ENCODE assay signal across 13 cellular contexts in the genomic region with DNA sequence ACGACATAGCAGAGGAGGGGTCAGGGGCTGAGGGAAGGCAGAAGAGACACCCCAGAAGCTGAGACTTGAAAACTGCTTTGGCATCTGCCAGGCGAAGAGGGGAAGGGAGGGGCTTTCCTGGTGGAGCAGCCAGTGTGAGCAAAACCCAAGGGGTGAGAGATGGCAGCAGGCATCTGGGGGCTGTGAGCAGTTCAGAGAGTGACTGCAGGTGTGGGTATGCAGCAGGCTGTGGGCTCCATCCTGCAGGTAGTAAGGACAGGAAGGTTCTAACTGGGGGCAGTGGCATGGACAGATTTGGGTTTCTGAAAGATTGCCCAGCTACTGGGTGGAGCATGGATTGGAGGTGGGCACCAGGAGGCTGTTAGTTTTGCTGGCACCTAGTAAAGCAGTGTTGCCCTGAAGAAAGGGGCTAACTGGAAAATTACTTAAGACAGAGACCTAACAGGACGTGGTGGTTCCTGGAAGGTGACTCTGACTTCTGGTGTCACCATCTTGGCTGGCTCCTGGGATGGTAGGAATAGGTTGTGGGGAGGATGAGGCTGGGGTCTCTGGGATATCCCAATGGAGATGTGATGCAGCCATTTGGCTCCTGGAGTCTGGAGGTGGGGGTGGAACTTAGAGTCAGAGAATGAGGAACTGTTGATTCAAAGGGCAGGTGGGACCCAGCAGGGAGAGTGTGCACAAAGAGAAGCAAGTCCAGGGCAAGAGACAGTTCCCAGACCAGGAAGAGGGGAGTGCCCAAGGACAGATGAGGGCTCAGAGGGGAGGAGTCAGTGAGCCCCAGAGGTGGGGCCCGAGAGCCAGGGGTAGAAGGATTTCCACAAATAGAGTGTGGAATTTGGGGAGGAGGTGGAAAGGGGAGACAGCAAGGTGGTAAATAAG. TPM values are rescaled to one million over a fixed set of nuclear protein-coding genes. Genes with fewer than 3 reads are reported as not detected.
DNase-seq lines count a peak whose midpoint lies in the region; ATAC-seq and TF ChIP-seq lines count a peak whose summit lies in the region.
"Had no signal": no experiment of that assay in that cellular context is flagged by ENCODE, and none has a peak within 500 bp of the region (broad histone marks: within the 10 kb centered on the region; RNA-seq: fewer than 3 reads in every experiment).

No MANE protein-coding gene starts in this region.

- H3K4me1 Mint-ChIP-seq in activated CD4-positive, alpha-beta memory T cell treated with anti-CD3 and anti-CD28 coated beads, Interleukin-2, amount 10 ng/mL, durations not matched to agents 7 days and 5 days, result peaks cover 33% of the 10 kb centered on the region
- H3K4me1 Mint-ChIP-seq in Calu3 (ENCODE audit: low read depth, unreplicated experiment), result peaks cover 8% of the 10 kb centered on the region

- H4K20me1 ChIP-seq in BLaER1, result peaks cover 12% of the 10 kb centered on the region

- H3K9me3 Mint-ChIP-seq in activated CD4-positive, alpha-beta memory T cell treated with anti-CD3 and anti-CD28 coated beads, Interleukin-2, amount 10 ng/mL, durations not matched to agents 7 days and 5 days, result no peaks in the 10 kb centered on the region
- no peaks in the 10 kb centered on the region for H3K9me3 Mint-ChIP-seq in Calu3 (ENCODE audit: low read depth, unreplicated experiment)

- no TSS peak for BruUV-seq in Calu3 (replicated peaks; lab: Mats Ljungman, UMichigan)

- H3K36me3 Mint-ChIP-seq in activated CD4-positive, alpha-beta memory T cell treated with anti-CD3 and anti-CD28 coated beads, Interleukin-2, amount 10 ng/mL, durations not matched to agents 7 days and 5 days (ENCODE audit: low read depth), result peaks cover 36% of the 10 kb centered on the region
- H3K36me3 Mint-ChIP-seq in Calu3 (ENCODE audit: insufficient read depth, unreplicated experiment), result peaks cover 4% of the 10 kb centered on the region

- DNase-seq in GM20000 (ENCODE audit: low spot score) (peak; percentile 1), mucosa of descending colon (peak in 2 of 3 donors; percentile 35 to 52), T1000 (lab: John Stamatoyannopoulos, UW) (no peak), NCI-H187 treated with DMSO at 0.1 percent for 48 hours (lab: John Stamatoyannopoulos, UW) (no peak), Calu3 (no peak)
- no peak for DNase-seq in activated CD4-positive, alpha-beta memory T cell treated with anti-CD3 and anti-CD28 coated beads, Interleukin-2, amount 10 ng/mL, durations not matched to agents 7 days and 5 days
- DNase-seq in stimulated activated naive CD4-positive, alpha-beta T cell (lab: John Stamatoyannopoulos, UW), result no peak
- DNase-seq: body of pancreas; C1 segment of cervical spinal cord; NCI-H2107; stimulated activated CD4-positive, alpha-beta T cell treated with anti-CD3 and anti-CD28 coated beads, Interleukin-4, amount 100 ng/mL, for 24 hours; SW 1271 had no signal

- H3K27me3 Mint-ChIP-seq in activated CD4-positive, alpha-beta memory T cell treated with anti-CD3 and anti-CD28 coated beads, Interleukin-2, amount 10 ng/mL, durations not matched to agents 7 days and 5 days, result no peaks in the 10 kb centered on the region
- no peaks in the 10 kb centered on the region for H3K27me3 Mint-ChIP-seq in Calu3 (ENCODE audit: unreplicated experiment)

- peak; percentile 72 for ATAC-seq in mucosa of descending colon
- ATAC-seq: body of pancreas had no signal

- H3K27ac ChIP-seq in BLaER1, result peak overlapping the region; percentile 21; the same call in 1 of the 2 replicates
- H3K27ac ChIP-seq: body of pancreas had no signal

- H3K27ac Mint-ChIP-seq in activated CD4-positive, alpha-beta memory T cell treated with anti-CD3 and anti-CD28 coated beads, Interleukin-2, amount 10 ng/mL, durations not matched to agents 7 days and 5 days, result peak overlapping the region; percentile 71
- no peak overlapping the region for H3K27ac Mint-ChIP-seq in Calu3 (ENCODE audit: unreplicated experiment)

- 0 out of 2 replicates have a peak overlapping the region, but pooled peaks have one; percentile 20 for H3K9ac ChIP-seq in BLaER1

- TF ChIP-seq CTCF in GM20000 (IDR thresholded peaks at IDR 0.05; ENCODE audit: extremely low read depth, missing control alignments), result no peak
- no peak for TF ChIP-seq CTCF in mucosa of descending colon (IDR thresholded peaks at IDR 0.05)
- no peak for TF ChIP-seq CTCF in Calu3 (IDR thresholded peaks at IDR 0.05; ENCODE audit: unreplicated experiment)

- intact Hi-C loops in mucosa of descending colon (cut with DNase I, micrococcal nuclease), result no loop called here
- intact Hi-C loops in Calu3 (cut with micrococcal nuclease; ENCODE audit: unreplicated experiment), result no loop called here

- peak overlapping the region; percentile 22; the same call in 1 of the 2 replicates for H3K4me2 ChIP-seq in BLaER1

- H3K4me1 ChIP-seq in BLaER1 (peaks cover 28% of the 10 kb centered on the region), mucosa of descending colon (ENCODE audit: low read depth) (peaks cover 9% of the 10 kb centered on the region)
- H3K4me1 ChIP-seq: body of pancreas had no signal

- H3K4me3 ChIP-seq in BLaER1 (no peak overlapping the region), mucosa of descending colon (no peak overlapping the region)
- H3K4me3 ChIP-seq: body of pancreas had no signal

- POLR2A ChIA-PET in activated CD4-positive, alpha-beta memory T cell treated with anti-CD3 and anti-CD28 coated beads, Interleukin-2, amount 10 ng/mL, durations not matched to agents 7 days and 5 days (lab: Charles Lee), result interaction anchor here (2.1 kb wide), 1 partner anchor 19 kb away, joined by 8 read pairs; no protein-coding TSS in a partner anchor

- H3K9me3 ChIP-seq in BLaER1 (no peaks in the 10 kb centered on the region), mucosa of descending colon (no peaks in the 10 kb centered on the region)
- H3K9me3 ChIP-seq: body of pancreas had no signal

- H3K4me3 Mint-ChIP-seq in activated CD4-positive, alpha-beta memory T cell treated with anti-CD3 and anti-CD28 coated beads, Interleukin-2, amount 10 ng/mL, durations not matched to agents 7 days and 5 days, result no peak overlapping the region
- H3K4me3 Mint-ChIP-seq in Calu3 (ENCODE audit: low read depth, unreplicated experiment), result no peak overlapping the region

- H3K27me3 ChIP-seq in BLaER1, result no peaks in the 10 kb centered on the region
- H3K27me3 ChIP-seq: body of pancreas had no signal

- CTCF ChIA-PET in activated CD4-positive, alpha-beta memory T cell treated with anti-CD3 and anti-CD28 coated beads, Interleukin-2, amount 10 ng/mL, durations not matched to agents 7 days and 5 days (lab: Charles Lee), result no interaction called here
- CTCF ChIA-PET in Calu3 (lab: Charles Lee), result no interaction called here

- peaks cover 87% of the 10 kb centered on the region for H3K36me3 ChIP-seq in BLaER1
- H3K36me3 ChIP-seq in mucosa of descending colon (ENCODE audit: low read depth), result no peaks in the 10 kb centered on the region

RNA-seq across cellular contexts. Expression of gene BCL7C, which starts 11.2 kb away (rescaled TPM):
- total RNA-seq in activated CD4-positive, alpha-beta memory T cell treated with anti-CD3 and anti-CD28 coated beads, Interleukin-2, amount 10 ng/mL, durations not matched to agents 7 days and 5 days, result 10 to 100 TPM; 22.3 to 23.5 TPM
- total RNA-seq in mucosa of descending colon (10 to 100 TPM; 20.8 to 30.6 (median 25.3) TPM), Calu3 (2022) (22.5 and 26.6 TPM in 2 replicates)

RNA-seq across cellular contexts. Expression of gene CTF1, which starts 13.7 kb away (rescaled TPM):
- under 1 TPM; 0.20 to 0.25 TPM for total RNA-seq in activated CD4-positive, alpha-beta memory T cell treated with anti-CD3 and anti-CD28 coated beads, Interleukin-2, amount 10 ng/mL, durations not matched to agents 7 days and 5 days
- total RNA-seq in mucosa of descending colon (1 to 10 TPM; 1.1 to 7.6 (median 1.5) TPM), Calu3 (2022) (1.9 and 2.3 TPM in 2 replicates)

RNA-seq across cellular contexts. Expression of gene FBXL19, which starts 40.7 kb away (rescaled TPM):
- 10 to 100 TPM; 25.8 to 27.2 TPM for total RNA-seq in activated CD4-positive, alpha-beta memory T cell treated with anti-CD3 and anti-CD28 coated beads, Interleukin-2, amount 10 ng/mL, durations not matched to agents 7 days and 5 days
- 10 to 100 TPM; 17.6 to 30.3 (median 22.4) TPM for total RNA-seq in mucosa of descending colon
- total RNA-seq in Calu3 (2022), result 43.2 and 45.7 TPM in 2 replicates

Comparison
In these comparisons a context has a peak if more than half of its experiments do, and no peak if none do; other contexts are left out.
1. DNase-seq: peak in GM20000 (single experiment) and mucosa of descending colon (2 of 3); none in activated CD4-positive, alpha-beta memory T cell treated with anti-CD3 and anti-CD28 coated beads, Interleukin-2, amount 10 ng/mL, durations not matched to agents 7 days and 5 days (single experiment), T1000 (single experiment), stimulated activated naive CD4-positive, alpha-beta T cell (0 of 6), NCI-H187 treated with DMSO at 0.1 percent for 48 hours (single experiment) and Calu3 (single experiment).